ENCODE assay signal across 15 cellular contexts in the genomic region with DNA sequence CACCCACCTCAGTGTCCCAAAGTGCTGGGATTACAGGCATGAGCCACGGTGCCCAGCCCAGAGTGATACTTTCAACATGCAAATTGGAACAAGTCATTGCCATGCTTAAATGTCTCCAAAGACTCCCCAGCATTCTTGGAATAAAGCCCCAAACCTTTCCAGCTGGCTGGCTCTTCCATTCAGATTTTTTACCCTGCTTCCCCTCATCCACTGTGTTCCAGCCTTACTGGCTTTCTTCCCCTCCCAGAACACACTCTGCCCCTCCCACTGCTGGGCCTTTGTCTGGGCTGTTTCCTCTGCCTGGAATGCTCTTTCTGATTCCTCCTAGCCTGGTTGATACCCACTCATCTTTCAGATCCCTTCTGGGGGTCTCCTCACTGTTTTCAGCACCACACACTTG. TPM values are rescaled to one million over a fixed set of nuclear protein-coding genes. Genes with fewer than 3 reads are reported as not detected.
"Had no signal": no experiment of that assay in that cellular context is flagged by ENCODE, and none has a peak within 500 bp of the region (broad histone marks: within the 10 kb centered on the region; RNA-seq: fewer than 3 reads in every experiment).

No MANE protein-coding gene starts in this region.

- H3K4me2 ChIP-seq: SK-N-SH had no signal

- H3K27me3 ChIP-seq: cardiac muscle cell, right lobe of liver, transverse colon had no signal

- H3K4me1 ChIP-seq: prostate gland, right lobe of liver, transverse colon had no signal

- H3K36me3 ChIP-seq: cardiac muscle cell, esophagus squamous epithelium, prostate gland, right lobe of liver, transverse colon had no signal

- H3K27ac ChIP-seq: cardiac muscle cell, coronary artery, esophagus squamous epithelium, prostate gland, right lobe of liver, transverse colon had no signal

- H3K9ac ChIP-seq: SK-N-SH had no signal

- ATAC-seq: activated T-helper 17 cell treated with anti-CD3 and anti-CD28 coated beads, Interleukin-2, amount 50 U/mL, for 72 hours; right lobe of liver; T-cell had no signal

- H3K4me3 ChIP-seq: cardiac muscle cell, coronary artery, esophagus squamous epithelium, prostate gland, right lobe of liver, transverse colon had no signal

- DNase-seq: activated CD4-positive, alpha-beta T cell treated with anti-CD3 and anti-CD28 coated beads, Interleukin-2, amount 50 U/mL, for 4 hours; activated CD4-positive, CD25-positive, alpha-beta regulatory T cell treated with anti-CD3 and anti-CD28 coated beads, Interleukin-2, amount 50 U/mL, for 72 hours; activated naive CD4-positive, alpha-beta T cell treated with Interleukin-2 at 50 U/mL for 16 hours; esophagus squamous epithelium; foreskin melanocyte; right lobe of liver; SK-N-SH; stimulated activated CD4-positive, alpha-beta T cell treated with anti-CD3 and anti-CD28 coated beads, Interleukin-2, amount 100 ng/mL, for 24 hours; T-cell; T-helper 9 cell; transverse colon had no signal

- H3K9me2 ChIP-seq: SK-N-SH had no signal

- H3K9me3 ChIP-seq: esophagus squamous epithelium, prostate gland, right lobe of liver, SK-N-SH, transverse colon had no signal

RNA-seq across cellular contexts. Expression of gene NNAT, which starts 40.1 kb away (rescaled TPM):
- total RNA-seq: right lobe of liver had no signal
